In the genomic region with DNA sequence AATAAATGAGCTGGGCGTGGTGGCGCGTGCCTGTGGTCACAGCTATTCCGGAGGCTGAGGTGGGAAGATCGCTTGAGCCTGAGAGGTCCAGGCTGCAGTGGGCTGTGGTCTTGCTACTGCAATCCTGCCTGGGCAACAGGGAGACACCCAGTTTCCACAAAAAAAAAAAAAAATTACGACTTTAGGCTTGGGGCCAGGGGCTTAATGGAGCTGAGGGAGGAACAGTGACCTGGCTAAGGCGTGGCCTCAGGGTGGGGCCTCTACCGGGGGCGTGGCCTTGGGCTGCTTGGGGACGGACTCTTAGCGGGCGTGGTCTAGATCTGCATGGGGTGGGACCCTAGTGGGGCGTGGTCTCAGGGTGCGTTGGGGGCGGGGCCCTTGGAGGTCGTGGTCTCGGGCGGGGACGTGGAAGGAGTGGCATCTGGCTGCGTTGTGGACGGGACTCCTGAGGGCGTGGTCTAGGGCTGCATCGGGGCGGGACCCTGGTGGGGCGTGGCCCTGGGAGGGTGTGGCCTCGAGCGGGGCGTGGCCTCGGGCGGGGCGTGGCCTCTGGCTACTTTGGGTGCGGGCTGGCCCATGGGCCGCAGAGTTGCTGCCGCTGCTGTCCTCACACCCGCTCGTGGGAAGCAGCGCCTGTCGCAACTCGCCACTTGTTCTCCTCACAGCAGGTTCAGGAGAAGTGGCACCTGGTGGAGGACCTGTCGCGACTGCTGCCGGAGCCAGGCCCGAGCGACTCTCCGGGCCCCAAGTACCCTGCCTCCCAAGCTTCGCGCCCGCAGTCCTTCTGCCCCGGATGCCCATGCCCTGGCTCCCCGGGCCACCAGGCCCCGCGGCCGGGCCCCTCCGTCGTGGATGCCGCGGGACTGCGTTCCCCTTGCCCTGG, we compare ENCODE assay signal across 8 cellular contexts. TPM values are rescaled to one million over a fixed set of nuclear protein-coding genes. Genes with fewer than 3 reads are reported as not detected.
DNase-seq lines count a peak whose midpoint lies in the region; ATAC-seq and TF ChIP-seq lines count a peak whose summit lies in the region.

No MANE protein-coding gene starts in this region.

- H3K9me3 ChIP-seq in Panc1 (ENCODE audit: control insufficient read depth, insufficient read depth, low read depth, low read length) (no peaks in the 10 kb centered on the region), prostate gland (no peaks in the 10 kb centered on the region), uterus (no peaks in the 10 kb centered on the region)

- POLR2A ChIA-PET in Panc1 (lab: Charles Lee): interaction anchor here (0.6 to 0.7 kb wide), 2 partner anchors 16 to 211 kb away, joined by 3 to 5 read pairs; no protein-coding TSS in a partner anchor

- in situ Hi-C loops in Panc1 (cut with HindIII; ENCODE audit: low pct_unique_long_range_greater_than_20kb, low sequenced_read_pairs): no loop called here

- CTCF ChIA-PET in Panc1 (lab: Charles Lee): interaction anchor here (0.5 to 1.2 kb wide), 5 partner anchors 15 to 316 kb away, joined by 3 to 5 read pairs (median 3); no protein-coding TSS in a partner anchor

- TF ChIP-seq POLR2A in prostate gland (IDR thresholded peaks at IDR 0.05) (peak; percentile 82), uterus (IDR thresholded peaks at IDR 0.05) (peak; percentile 20 to 57)

- intact Hi-C loops in Panc1 (cut with micrococcal nuclease; ENCODE audit: unreplicated experiment) (no loop called here), prostate gland (cut with DNase I) (no loop called here), uterus (cut with DNase I; ENCODE audit: low total_unique reads) (no loop called here)

- no peaks in the 10 kb centered on the region for H3K36me3 ChIP-seq in Panc1 (ENCODE audit: control insufficient read depth, insufficient read depth, low read length)
- no peaks in the 10 kb centered on the region for H3K36me3 ChIP-seq in prostate gland
- H3K36me3 ChIP-seq in uterus: no peaks in the 10 kb centered on the region

- ATAC-seq in GM21717 (IDR thresholded peaks at IDR 0.05; ENCODE audit: unreplicated experiment) (peak; percentile 55), Panc1 (peak; percentile 88)

- WGBS in prostate gland: 23% methylated on average over 58 of the region's 58 CpGs

- no TSS peak for BruUV-seq in Panc1 (replicated peaks; lab: Mats Ljungman, UMichigan)

- H3K27ac ChIP-seq in Panc1 (ENCODE audit: low read length) (peak overlapping the region; percentile 62), prostate gland (no peak overlapping the region), uterus (peak overlapping the region in 1 of 2 donors; percentile 5)

- H3K27me3 ChIP-seq in Panc1 (ENCODE audit: control insufficient read depth, insufficient read depth, low read length) (no peaks in the 10 kb centered on the region), prostate gland (replicated peaks; ENCODE audit: insufficient read depth) (no peaks in the 10 kb centered on the region), uterus (no peaks in the 10 kb centered on the region)

- peak; percentile 72 for DNase-seq in EL
- peak; percentile 84 for DNase-seq in HuH-7.5 (ENCODE audit: low spot score)
- peak; percentile 77 for DNase-seq in Panc1 (ENCODE audit: low read depth, low spot score)
- peak; percentile 96 for DNase-seq in activated T-cell treated with anti-CD3 and anti-CD28 coated beads for 48 hours (ENCODE audit: low read depth)
- peak; percentile 97 for DNase-seq in fibroblast of villous mesenchyme (ENCODE audit: low read depth)
- peak; percentile 91 for DNase-seq in prostate gland (ENCODE audit: low spot score)
- peak; percentile 83 to 87 for DNase-seq in uterus

- H3K4me3 ChIP-seq in Panc1 (ENCODE audit: low read depth in 2 of 2, low read length in 2 of 2) (peak overlapping the region; percentile 42 to 48), fibroblast of villous mesenchyme (ENCODE audit: low read depth, low read length) (no peak overlapping the region), prostate gland (no peak overlapping the region), uterus (no peak overlapping the region)

- H3K4me1 ChIP-seq in Panc1 (ENCODE audit: control insufficient read depth, insufficient read depth, low read length) (peaks cover 35% of the 10 kb centered on the region), prostate gland (replicated peaks) (no peaks in the 10 kb centered on the region), uterus (peaks cover 0 to 4% of the 10 kb centered on the region in 2 donors)

- TF ChIP-seq CTCF in Panc1 (IDR thresholded peaks at IDR 0.05) (no peak), fibroblast of villous mesenchyme (IDR thresholded peaks at IDR 0.05; ENCODE audit: insufficient read depth, low read depth, low read length) (no peak), prostate gland (IDR thresholded peaks at IDR 0.05) (no peak), uterus (IDR thresholded peaks at IDR 0.05) (no peak)

RNA-seq across cellular contexts. Expression of a gene that starts 5.8 kb away (rescaled TPM):
- total RNA-seq in Panc1 (2021; ENCODE audit: unreplicated experiment) (0.67 TPM), fibroblast of villous mesenchyme (not detected in 2 replicates), prostate gland (not detected), uterus (under 1 TPM in 1 of 4 donors, not detected in 3; 0.62 TPM)
- polyA plus RNA-seq in Panc1 (2012; ENCODE audit: insufficient read length): not detected

RNA-seq across cellular contexts. Expression of a gene that starts 9.8 kb away (rescaled TPM):
- total RNA-seq in Panc1 (2021; ENCODE audit: unreplicated experiment): 1.4 TPM
- polyA plus RNA-seq in Panc1 (2012; ENCODE audit: insufficient read length): 1.5 TPM
- not detected in 2 replicates for total RNA-seq in fibroblast of villous mesenchyme
- total RNA-seq in prostate gland: 1 to 10 TPM; 1.2 to 3.3 TPM
- total RNA-seq in uterus: 10 to 100 TPM in 1 of 4 donors, 1 to 10 TPM in 2, under 1 TPM in 1; 0.51 to 20.1 (median 3.1) TPM

RNA-seq across cellular contexts. Expression of a gene that starts 11.9 kb away (rescaled TPM):
- total RNA-seq in Panc1 (2021; ENCODE audit: unreplicated experiment) (58.0 TPM), fibroblast of villous mesenchyme (4.2 and 5.2 TPM in 2 replicates), prostate gland (10 to 100 TPM; 36.1 to 65.2 TPM), uterus (10 to 100 TPM in 3 of 4 donors, 1 to 10 TPM in 1; 8.2 to 56.1 (median 16.1) TPM)
- 55.7 TPM for polyA plus RNA-seq in Panc1 (2012; ENCODE audit: insufficient read length)

RNA-seq across cellular contexts. Expression of a gene that starts 28.0 kb away (rescaled TPM):
- total RNA-seq in Panc1 (2021; ENCODE audit: unreplicated experiment) (204 TPM), fibroblast of villous mesenchyme (10.6 and 16.0 TPM in 2 replicates), prostate gland (100 to 1,000 TPM; 133 to 284 TPM), uterus (10 to 100 TPM; 16.7 to 83.2 (median 49.1) TPM)
- 313 TPM for polyA plus RNA-seq in Panc1 (2012; ENCODE audit: insufficient read length)

RNA-seq across cellular contexts. Expression of a gene that starts 46.4 kb away (rescaled TPM):
- 153 TPM for total RNA-seq in Panc1 (2021; ENCODE audit: unreplicated experiment)
- 97.2 TPM for polyA plus RNA-seq in Panc1 (2012; ENCODE audit: insufficient read length)
- total RNA-seq in fibroblast of villous mesenchyme: 87.2 and 158 TPM in 2 replicates
- total RNA-seq in prostate gland: 10 to 100 TPM; 10.8 to 11.2 TPM
- total RNA-seq in uterus: 10 to 100 TPM in 1 of 4 donors, 1 to 10 TPM in 1, not detected in 2; 1.4 to 40.8 TPM

Comparison
In these comparisons a context has a peak if more than half of its experiments do, and no peak if none do; other contexts are left out.
1. H3K4me3 ChIP-seq: peak in Panc1 (2 of 2); none in fibroblast of villous mesenchyme (single experiment), prostate gland (0 of 2) and uterus (0 of 2).
2. Peak in every context shown above with its lines, with median percentiles within 50 percentile points of each other: DNase-seq.